1 cellular context compared by ENCODE assay signal in the genomic region with DNA sequence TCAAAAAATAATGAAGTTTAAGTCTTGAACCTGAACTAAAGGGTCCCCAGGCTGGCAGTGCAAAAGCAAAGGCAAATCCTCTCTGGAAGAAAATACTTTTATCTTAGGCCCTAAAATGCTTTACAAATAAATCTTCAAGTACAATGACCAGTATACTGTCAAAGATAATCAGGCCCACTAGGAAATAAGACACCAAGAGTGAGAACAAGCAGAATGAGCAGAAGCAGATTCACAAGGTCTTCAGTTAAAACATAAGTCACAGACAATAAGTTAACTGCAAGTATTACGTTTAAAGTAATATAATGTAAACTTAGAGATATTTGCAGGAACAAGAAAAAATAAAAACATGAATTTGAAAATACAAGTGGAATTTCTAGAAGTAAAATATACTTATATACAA.
TF ChIP-seq lines count a peak whose summit lies in the region.

No MANE protein-coding gene starts in this region.

TF ChIP-seq in GM23338, 12 proteins besides CTCF, POLR2A, EP300 and RAD21 (continued from another document):
- no peak for TF ChIP-seq CREB1 (CRISPR knock-in tag; IDR thresholded peaks at IDR 0.05; ENCODE audit: low read depth)
- TF ChIP-seq NANOG (IDR thresholded peaks at IDR 0.05; ENCODE audit: borderline replicate concordance), result no peak
